ENCODE assay signal across 3 cellular contexts in genomic region chr9:23361096-23361495, GRCh38.
"Had no signal": no experiment of that assay in that cellular context is flagged by ENCODE, and none has a peak within 500 bp of the region (broad histone marks: within the 10 kb centered on the region; RNA-seq: fewer than 3 reads in every experiment).

No MANE protein-coding gene starts in this region.

- DNase-seq: GDM1, GF-D8 had no signal

- H3K4me3 ChIP-seq: GM12878 had no signal
